9 cellular contexts compared by ENCODE assay signal in genomic region chr18:74497308-74497640, GRCh38. TPM values are rescaled to one million over a fixed set of nuclear protein-coding genes. Genes with fewer than 3 reads are reported as not detected.
DNase-seq lines count a peak whose midpoint lies in the region; ATAC-seq and TF ChIP-seq lines count a peak whose summit lies in the region.
"Had no signal": no experiment of that assay in that cellular context is flagged by ENCODE, and none has a peak within 500 bp of the region (broad histone marks: within the 10 kb centered on the region; RNA-seq: fewer than 3 reads in every experiment).

No MANE protein-coding gene starts in this region.

- WGBS in esophagus muscularis mucosa, result 97% methylated on average over 7 of the region's 7 CpGs

- ATAC-seq in GM21367 (IDR thresholded peaks at IDR 0.05; ENCODE audit: unreplicated experiment), result no peak
- no peak for ATAC-seq in GM18873 (IDR thresholded peaks at IDR 0.05; ENCODE audit: low FRiP score, unreplicated experiment)
- no peak for ATAC-seq in HG02852 (IDR thresholded peaks at IDR 0.05; ENCODE audit: unreplicated experiment)

- no peak for TF ChIP-seq CTCF in GM12865 (IDR thresholded peaks at IDR 0.05; ENCODE audit: insufficient read depth, low read depth, low read length, missing control alignments)
- TF ChIP-seq CTCF in esophagus muscularis mucosa (IDR thresholded peaks at IDR 0.05), result no peak

- H3K4me1 ChIP-seq in esophagus muscularis mucosa (peaks cover 19 to 35% (median 29%) of the 10 kb centered on the region in 4 donors), rectal smooth muscle tissue (ENCODE audit: control insufficient read depth, insufficient read depth, low read length) (peaks cover 3% of the 10 kb centered on the region)

- TF ChIP-seq POLR2A in esophagus muscularis mucosa (IDR thresholded peaks at IDR 0.05; ENCODE audit: low read depth), result no peak

- no peak overlapping the region for H3K9ac ChIP-seq in rectal smooth muscle tissue (ENCODE audit: low read length)

- TF ChIP-seq EP300 in esophagus muscularis mucosa (IDR thresholded peaks at IDR 0.05), result no peak

- H3K4me3 ChIP-seq in GM12865 (ENCODE audit: low read depth, low read length), result peak overlapping the region; percentile 81
- H3K4me3 ChIP-seq in esophagus muscularis mucosa, result peak overlapping the region; percentile 75 to 97 (median 86)
- peak overlapping the region; percentile 90 for H3K4me3 ChIP-seq in rectal smooth muscle tissue (ENCODE audit: low read length)

- H3K27me3 ChIP-seq in esophagus muscularis mucosa (no peaks in the 10 kb centered on the region), rectal smooth muscle tissue (ENCODE audit: control insufficient read depth, insufficient read depth, low read length) (no peaks in the 10 kb centered on the region)

- peaks cover 0 to under 1% (median 0%) of the 10 kb centered on the region in 4 donors for H3K9me3 ChIP-seq in esophagus muscularis mucosa

- H3K36me3 ChIP-seq in esophagus muscularis mucosa, result peaks cover 13 to 19% (median 17%) of the 10 kb centered on the region in 4 donors
- H3K36me3 ChIP-seq in rectal smooth muscle tissue (ENCODE audit: control insufficient read depth, insufficient read depth, low read length), result peaks cover 2% of the 10 kb centered on the region

- H3K27ac ChIP-seq in esophagus muscularis mucosa (replicated peaks in 1 of 4) (peak overlapping the region in 3 of 4 donors; percentile 82 to 94 (median 90)), rectal smooth muscle tissue (ENCODE audit: low read depth, low read length) (no peak overlapping the region)

- DNase-seq in GM12865 (ENCODE audit: low read depth), result peak; percentile 41
- DNase-seq in RPMI8226, result peak; percentile 50
- no peak for DNase-seq in esophagus muscularis mucosa (ENCODE audit: extremely low spot score)
- no peak for DNase-seq in C1 segment of cervical spinal cord (lab: John Stamatoyannopoulos, UW)

- intact Hi-C loops in esophagus muscularis mucosa (cut with DNase I), result loop anchor here (5.0 kb wide), 4 partner anchors 95 to 350 kb away; partner anchors contain the start of genes CYB5A, FBXO15 and TIMM21

RNA-seq across cellular contexts. Expression of gene CNDP2, which starts 1.1 kb away (rescaled TPM):
- 10 to 100 TPM; 31.1 to 52.5 (median 42.9) TPM for total RNA-seq in esophagus muscularis mucosa

RNA-seq across cellular contexts. Expression of gene CNDP1, which starts 37.0 kb away (rescaled TPM):
- not detected for total RNA-seq in esophagus muscularis mucosa
- total RNA-seq: dermis microvascular lymphatic vessel endothelial cell had no signal

RNA-seq across cellular contexts. Expression of gene DIPK1C, which starts 40.2 kb away (rescaled TPM):
- total RNA-seq in esophagus muscularis mucosa, result under 1 TPM in 3 of 4 donors, not detected in 1; 0.17 to 0.50 (median 0.45) TPM
- total RNA-seq: dermis microvascular lymphatic vessel endothelial cell had no signal

Comparison
In these comparisons a context has a peak if more than half of its experiments do, and no peak if none do; other contexts are left out.
1. DNase-seq: peak in GM12865 (single experiment) and RPMI8226 (single experiment); none in esophagus muscularis mucosa (single experiment) and C1 segment of cervical spinal cord (0 of 14).
2. Peak in every context shown above with its lines, with median percentiles within 50 percentile points of each other: H3K4me3 ChIP-seq.